In the genomic region with DNA sequence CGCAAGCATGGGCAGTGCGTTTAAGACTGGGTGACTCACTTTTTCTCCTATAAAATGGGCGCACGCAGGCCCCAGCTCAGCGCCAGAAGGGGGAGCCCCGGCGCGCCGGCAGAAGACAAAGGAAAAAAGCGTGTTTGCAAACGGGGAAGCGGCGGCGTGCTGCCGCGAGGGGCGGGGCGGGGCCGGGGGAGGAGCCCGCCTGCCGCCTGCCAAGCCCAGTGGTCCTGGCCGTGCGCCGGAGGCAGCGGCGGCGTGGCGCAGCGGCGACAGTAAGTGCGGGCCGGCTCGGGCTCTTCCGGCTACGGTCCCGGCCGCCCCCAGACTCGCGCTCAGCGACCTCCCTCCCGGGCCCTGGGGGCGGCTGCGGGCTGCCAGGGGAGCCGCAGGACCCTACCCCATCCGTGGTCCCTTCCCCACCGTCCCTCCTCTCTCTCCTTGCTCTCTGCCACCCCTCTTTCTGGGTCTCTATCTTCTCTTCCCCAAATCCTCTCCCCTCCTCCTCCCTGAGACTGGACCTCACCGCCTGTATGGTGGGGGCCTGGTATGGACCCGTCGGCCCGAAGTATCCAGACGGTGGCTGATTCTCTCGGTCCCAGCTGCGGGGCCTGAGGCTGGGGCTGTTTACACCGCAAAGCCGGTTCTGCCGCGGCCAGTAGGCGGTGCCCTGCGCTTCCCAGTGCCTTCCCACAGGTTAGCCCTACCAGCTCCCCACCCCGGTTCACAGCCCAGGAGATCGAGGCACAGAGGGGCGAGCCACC, we compare ENCODE assay signal across 1 cellular context.
TF ChIP-seq lines count a peak whose summit lies in the region.

A gene (plus strand): TSS at position 218 of the 758 bp plus-strand sequence. CDS start 51 bp downstream, at position 269.

TF ChIP-seq in K562, 482 proteins besides CTCF, POLR2A, EP300 and RAD21 (continued from another document and continues in another):
- TF ChIP-seq, protein P1, sequence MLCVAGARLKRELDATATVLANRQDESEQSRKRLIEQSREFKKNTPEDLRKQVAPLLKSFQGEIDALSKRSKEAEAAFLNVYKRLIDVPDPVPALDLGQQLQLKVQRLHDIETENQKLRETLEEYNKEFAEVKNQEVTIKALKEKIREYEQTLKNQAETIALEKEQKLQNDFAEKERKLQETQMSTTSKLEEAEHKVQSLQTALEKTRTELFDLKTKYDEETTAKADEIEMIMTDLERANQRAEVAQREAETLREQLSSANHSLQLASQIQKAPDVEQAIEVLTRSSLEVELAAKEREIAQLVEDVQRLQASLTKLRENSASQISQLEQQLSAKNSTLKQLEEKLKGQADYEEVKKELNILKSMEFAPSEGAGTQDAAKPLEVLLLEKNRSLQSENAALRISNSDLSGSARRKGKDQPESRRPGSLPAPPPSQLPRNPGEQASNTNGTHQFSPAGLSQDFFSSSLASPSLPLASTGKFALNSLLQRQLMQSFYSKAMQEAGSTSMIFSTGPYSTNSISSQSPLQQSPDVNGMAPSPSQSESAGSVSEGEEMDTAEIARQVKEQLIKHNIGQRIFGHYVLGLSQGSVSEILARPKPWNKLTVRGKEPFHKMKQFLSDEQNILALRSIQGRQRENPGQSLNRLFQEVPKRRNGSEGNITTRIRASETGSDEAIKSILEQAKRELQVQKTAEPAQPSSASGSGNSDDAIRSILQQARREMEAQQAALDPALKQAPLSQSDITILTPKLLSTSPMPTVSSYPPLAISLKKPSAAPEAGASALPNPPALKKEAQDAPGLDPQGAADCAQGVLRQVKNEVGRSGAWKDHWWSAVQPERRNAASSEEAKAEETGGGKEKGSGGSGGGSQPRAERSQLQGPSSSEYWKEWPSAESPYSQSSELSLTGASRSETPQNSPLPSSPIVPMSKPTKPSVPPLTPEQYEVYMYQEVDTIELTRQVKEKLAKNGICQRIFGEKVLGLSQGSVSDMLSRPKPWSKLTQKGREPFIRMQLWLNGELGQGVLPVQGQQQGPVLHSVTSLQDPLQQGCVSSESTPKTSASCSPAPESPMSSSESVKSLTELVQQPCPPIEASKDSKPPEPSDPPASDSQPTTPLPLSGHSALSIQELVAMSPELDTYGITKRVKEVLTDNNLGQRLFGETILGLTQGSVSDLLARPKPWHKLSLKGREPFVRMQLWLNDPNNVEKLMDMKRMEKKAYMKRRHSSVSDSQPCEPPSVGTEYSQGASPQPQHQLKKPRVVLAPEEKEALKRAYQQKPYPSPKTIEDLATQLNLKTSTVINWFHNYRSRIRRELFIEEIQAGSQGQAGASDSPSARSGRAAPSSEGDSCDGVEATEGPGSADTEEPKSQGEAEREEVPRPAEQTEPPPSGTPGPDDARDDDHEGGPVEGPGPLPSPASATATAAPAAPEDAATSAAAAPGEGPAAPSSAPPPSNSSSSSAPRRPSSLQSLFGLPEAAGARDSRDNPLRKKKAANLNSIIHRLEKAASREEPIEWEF (CRISPR knock-in tag; IDR thresholded peaks at IDR 0.05): no peak
- TF ChIP-seq, protein P2, sequence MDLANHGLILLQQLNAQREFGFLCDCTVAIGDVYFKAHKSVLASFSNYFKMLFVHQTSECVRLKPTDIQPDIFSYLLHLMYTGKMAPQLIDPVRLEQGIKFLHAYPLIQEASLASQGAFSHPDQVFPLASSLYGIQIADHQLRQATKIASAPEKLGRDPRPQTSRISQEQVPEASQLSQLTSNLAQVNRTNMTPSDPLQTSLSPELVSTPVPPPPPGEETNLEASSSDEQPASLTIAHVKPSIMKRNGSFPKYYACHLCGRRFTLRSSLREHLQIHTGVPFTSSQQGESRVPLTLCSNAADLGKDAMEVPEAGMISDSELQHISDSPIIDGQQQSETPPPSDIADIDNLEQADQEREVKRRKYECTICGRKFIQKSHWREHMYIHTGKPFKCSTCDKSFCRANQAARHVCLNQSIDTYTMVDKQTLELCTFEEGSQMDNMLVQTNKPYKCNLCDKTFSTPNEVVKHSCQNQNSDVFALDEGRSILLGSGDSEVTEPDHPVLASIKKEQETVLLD (IDR thresholded peaks at IDR 0.05): no peak; the same call in 1 of the 2 replicates
- TF ChIP-seq ZNF316 (IDR thresholded peaks at IDR 0.05) (no peak), POLR2AphosphoS2 (IDR thresholded peaks at IDR 0.05; ENCODE audit: low read length) (no peak), BDP1 (IDR thresholded peaks at IDR 0.05; ENCODE audit: insufficient read depth, insufficient read length) (no peak), ATF7 (IDR thresholded peaks at IDR 0.05) (peak; percentile 27; the same call in 1 of the 2 replicates), CHD2 (IDR thresholded peaks at IDR 0.05; ENCODE audit: low read depth, low read length) (no peak), TCFL5 (CRISPR knock-in tag; conservative IDR thresholded peaks at IDR 0.05) (0 out of 2 replicates have a peak, but pooled peaks have one; percentile 17), ARID2 (IDR thresholded peaks at IDR 0.05) (peak; percentile 88), TEAD2 (tag; IDR thresholded peaks at IDR 0.05) (no peak), NONO (IDR thresholded peaks at IDR 0.05; ENCODE audit: low read depth in 2 of 2, low read length in 1 of 2) (peak; percentile 53 to 58; a peak in 1 of 4 replicates), EP400 (IDR thresholded peaks at IDR 0.05) (peak; percentile 55; the same call in 1 of the 2 replicates), MCM3 (IDR thresholded peaks at IDR 0.05) (no peak), MYNN (IDR thresholded peaks at IDR 0.05) (peak; percentile 42; the same call in 1 of the 2 replicates), MYNN (CRISPR knock-in tag; IDR thresholded peaks at IDR 0.05) (no peak), CCNT2 (IDR thresholded peaks at IDR 0.05; ENCODE audit: borderline replicate concordance, extremely low read depth, insufficient read length, low read depth, low read length) (peak; percentile 85), SRSF9 (IDR thresholded peaks at IDR 0.05; ENCODE audit: borderline replicate concordance, low read depth, low read length) (no peak), ZKSCAN8 (CRISPR knock-in tag; IDR thresholded peaks at IDR 0.05) (no peak), DPF2 (IDR thresholded peaks at IDR 0.05) (peak; percentile 36; the same call in 1 of the 2 replicates), PHF21A (IDR thresholded peaks at IDR 0.05; ENCODE audit: borderline replicate concordance, low read depth) (no peak)
- TF ChIP-seq, protein P3, sequence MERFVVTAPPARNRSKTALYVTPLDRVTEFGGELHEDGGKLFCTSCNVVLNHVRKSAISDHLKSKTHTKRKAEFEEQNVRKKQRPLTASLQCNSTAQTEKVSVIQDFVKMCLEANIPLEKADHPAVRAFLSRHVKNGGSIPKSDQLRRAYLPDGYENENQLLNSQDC (CRISPR knock-in tag; IDR thresholded peaks at IDR 0.05): no peak
- TF ChIP-seq, protein P4, sequence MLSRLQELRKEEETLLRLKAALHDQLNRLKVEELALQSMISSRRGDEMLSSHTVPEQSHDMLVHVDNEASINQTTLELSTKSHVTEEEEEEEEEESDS (CRISPR knock-in tag; IDR thresholded peaks at IDR 0.05): no peak
- TF ChIP-seq, protein P5, sequence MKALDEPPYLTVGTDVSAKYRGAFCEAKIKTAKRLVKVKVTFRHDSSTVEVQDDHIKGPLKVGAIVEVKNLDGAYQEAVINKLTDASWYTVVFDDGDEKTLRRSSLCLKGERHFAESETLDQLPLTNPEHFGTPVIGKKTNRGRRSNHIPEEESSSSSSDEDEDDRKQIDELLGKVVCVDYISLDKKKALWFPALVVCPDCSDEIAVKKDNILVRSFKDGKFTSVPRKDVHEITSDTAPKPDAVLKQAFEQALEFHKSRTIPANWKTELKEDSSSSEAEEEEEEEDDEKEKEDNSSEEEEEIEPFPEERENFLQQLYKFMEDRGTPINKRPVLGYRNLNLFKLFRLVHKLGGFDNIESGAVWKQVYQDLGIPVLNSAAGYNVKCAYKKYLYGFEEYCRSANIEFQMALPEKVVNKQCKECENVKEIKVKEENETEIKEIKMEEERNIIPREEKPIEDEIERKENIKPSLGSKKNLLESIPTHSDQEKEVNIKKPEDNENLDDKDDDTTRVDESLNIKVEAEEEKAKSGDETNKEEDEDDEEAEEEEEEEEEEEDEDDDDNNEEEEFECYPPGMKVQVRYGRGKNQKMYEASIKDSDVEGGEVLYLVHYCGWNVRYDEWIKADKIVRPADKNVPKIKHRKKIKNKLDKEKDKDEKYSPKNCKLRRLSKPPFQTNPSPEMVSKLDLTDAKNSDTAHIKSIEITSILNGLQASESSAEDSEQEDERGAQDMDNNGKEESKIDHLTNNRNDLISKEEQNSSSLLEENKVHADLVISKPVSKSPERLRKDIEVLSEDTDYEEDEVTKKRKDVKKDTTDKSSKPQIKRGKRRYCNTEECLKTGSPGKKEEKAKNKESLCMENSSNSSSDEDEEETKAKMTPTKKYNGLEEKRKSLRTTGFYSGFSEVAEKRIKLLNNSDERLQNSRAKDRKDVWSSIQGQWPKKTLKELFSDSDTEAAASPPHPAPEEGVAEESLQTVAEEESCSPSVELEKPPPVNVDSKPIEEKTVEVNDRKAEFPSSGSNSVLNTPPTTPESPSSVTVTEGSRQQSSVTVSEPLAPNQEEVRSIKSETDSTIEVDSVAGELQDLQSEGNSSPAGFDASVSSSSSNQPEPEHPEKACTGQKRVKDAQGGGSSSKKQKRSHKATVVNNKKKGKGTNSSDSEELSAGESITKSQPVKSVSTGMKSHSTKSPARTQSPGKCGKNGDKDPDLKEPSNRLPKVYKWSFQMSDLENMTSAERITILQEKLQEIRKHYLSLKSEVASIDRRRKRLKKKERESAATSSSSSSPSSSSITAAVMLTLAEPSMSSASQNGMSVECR (CRISPR knock-in tag; IDR thresholded peaks at IDR 0.05): 0 out of 2 replicates have a peak, but pooled peaks have one; percentile 70
- TF ChIP-seq, protein P6, sequence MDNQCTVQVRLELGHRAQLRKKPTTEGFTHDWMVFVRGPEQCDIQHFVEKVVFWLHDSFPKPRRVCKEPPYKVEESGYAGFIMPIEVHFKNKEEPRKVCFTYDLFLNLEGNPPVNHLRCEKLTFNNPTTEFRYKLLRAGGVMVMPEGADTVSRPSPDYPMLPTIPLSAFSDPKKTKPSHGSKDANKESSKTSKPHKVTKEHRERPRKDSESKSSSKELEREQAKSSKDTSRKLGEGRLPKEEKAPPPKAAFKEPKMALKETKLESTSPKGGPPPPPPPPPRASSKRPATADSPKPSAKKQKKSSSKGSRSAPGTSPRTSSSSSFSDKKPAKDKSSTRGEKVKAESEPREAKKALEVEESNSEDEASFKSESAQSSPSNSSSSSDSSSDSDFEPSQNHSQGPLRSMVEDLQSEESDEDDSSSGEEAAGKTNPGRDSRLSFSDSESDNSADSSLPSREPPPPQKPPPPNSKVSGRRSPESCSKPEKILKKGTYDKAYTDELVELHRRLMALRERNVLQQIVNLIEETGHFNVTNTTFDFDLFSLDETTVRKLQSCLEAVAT (IDR thresholded peaks at IDR 0.05): peak; percentile 50 to 81; a peak in 2 of 4 replicates
- TF ChIP-seq, protein P7, sequence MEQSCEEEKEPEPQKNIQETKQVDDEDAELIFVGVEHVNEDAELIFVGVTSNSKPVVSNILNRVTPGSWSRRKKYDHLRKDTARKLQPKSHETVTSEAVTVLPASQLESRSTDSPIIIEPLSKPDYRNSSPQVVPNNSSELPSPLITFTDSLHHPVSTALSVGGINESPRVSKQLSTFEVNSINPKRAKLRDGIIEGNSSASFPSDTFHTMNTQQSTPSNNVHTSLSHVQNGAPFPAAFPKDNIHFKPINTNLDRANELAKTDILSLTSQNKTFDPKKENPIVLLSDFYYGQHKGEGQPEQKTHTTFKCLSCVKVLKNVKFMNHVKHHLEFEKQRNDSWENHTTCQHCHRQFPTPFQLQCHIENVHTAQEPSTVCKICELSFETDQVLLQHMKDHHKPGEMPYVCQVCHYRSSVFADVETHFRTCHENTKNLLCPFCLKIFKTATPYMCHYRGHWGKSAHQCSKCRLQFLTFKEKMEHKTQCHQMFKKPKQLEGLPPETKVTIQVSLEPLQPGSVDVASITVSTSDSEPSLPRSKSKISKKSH (CRISPR knock-in tag; IDR thresholded peaks at IDR 0.05): no peak
- TF ChIP-seq, protein P8, sequence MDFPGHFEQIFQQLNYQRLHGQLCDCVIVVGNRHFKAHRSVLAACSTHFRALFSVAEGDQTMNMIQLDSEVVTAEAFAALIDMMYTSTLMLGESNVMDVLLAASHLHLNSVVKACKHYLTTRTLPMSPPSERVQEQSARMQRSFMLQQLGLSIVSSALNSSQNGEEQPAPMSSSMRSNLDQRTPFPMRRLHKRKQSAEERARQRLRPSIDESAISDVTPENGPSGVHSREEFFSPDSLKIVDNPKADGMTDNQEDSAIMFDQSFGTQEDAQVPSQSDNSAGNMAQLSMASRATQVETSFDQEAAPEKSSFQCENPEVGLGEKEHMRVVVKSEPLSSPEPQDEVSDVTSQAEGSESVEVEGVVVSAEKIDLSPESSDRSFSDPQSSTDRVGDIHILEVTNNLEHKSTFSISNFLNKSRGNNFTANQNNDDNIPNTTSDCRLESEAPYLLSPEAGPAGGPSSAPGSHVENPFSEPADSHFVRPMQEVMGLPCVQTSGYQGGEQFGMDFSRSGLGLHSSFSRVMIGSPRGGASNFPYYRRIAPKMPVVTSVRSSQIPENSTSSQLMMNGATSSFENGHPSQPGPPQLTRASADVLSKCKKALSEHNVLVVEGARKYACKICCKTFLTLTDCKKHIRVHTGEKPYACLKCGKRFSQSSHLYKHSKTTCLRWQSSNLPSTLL (IDR thresholded peaks at IDR 0.05): peak; percentile 11; the same call in 1 of the 2 replicates
- TF ChIP-seq, protein P9, sequence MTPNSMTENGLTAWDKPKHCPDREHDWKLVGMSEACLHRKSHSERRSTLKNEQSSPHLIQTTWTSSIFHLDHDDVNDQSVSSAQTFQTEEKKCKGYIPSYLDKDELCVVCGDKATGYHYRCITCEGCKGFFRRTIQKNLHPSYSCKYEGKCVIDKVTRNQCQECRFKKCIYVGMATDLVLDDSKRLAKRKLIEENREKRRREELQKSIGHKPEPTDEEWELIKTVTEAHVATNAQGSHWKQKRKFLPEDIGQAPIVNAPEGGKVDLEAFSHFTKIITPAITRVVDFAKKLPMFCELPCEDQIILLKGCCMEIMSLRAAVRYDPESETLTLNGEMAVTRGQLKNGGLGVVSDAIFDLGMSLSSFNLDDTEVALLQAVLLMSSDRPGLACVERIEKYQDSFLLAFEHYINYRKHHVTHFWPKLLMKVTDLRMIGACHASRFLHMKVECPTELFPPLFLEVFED (CRISPR knock-in tag; conservative IDR thresholded peaks at IDR 0.05): peak; percentile 89; the same call in 1 of the 2 replicates
- TF ChIP-seq, protein P10, sequence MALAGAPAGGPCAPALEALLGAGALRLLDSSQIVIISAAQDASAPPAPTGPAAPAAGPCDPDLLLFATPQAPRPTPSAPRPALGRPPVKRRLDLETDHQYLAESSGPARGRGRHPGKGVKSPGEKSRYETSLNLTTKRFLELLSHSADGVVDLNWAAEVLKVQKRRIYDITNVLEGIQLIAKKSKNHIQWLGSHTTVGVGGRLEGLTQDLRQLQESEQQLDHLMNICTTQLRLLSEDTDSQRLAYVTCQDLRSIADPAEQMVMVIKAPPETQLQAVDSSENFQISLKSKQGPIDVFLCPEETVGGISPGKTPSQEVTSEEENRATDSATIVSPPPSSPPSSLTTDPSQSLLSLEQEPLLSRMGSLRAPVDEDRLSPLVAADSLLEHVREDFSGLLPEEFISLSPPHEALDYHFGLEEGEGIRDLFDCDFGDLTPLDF (CRISPR knock-in tag; IDR thresholded peaks at IDR 0.05): no peak
- TF ChIP-seq, protein P11, sequence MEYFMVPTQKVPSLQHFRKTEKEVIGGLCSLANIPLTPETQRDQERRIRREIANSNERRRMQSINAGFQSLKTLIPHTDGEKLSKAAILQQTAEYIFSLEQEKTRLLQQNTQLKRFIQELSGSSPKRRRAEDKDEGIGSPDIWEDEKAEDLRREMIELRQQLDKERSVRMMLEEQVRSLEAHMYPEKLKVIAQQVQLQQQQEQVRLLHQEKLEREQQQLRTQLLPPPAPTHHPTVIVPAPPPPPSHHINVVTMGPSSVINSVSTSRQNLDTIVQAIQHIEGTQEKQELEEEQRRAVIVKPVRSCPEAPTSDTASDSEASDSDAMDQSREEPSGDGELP (CRISPR knock-in tag; IDR thresholded peaks at IDR 0.05; ENCODE audit: borderline replicate concordance): peak; percentile 89
